In genomic region chr4:20676773-20677172, GRCh38 we compare ENCODE assay signal across 19 cellular contexts. TPM values are rescaled to one million over a fixed set of nuclear protein-coding genes. Genes with fewer than 3 reads are reported as not detected.
DNase-seq lines count a peak whose midpoint lies in the region; ATAC-seq and TF ChIP-seq lines count a peak whose summit lies in the region.
"Had no signal": no experiment of that assay in that cellular context is flagged by ENCODE, and none has a peak within 500 bp of the region (broad histone marks: within the 10 kb centered on the region; RNA-seq: fewer than 3 reads in every experiment).

No MANE protein-coding gene starts in this region.

- no peak overlapping the region for H3K4me3 Mint-ChIP-seq in natural killer cell treated with Interleukin-12 subunit alpha and Interleukin-12 subunit beta and Interleukin-15 and Interleukin-18, amount 100 ng/mL, for 72 hours
- H3K4me3 Mint-ChIP-seq: CD8-positive, alpha-beta T cell had no signal

- no peaks in the 10 kb centered on the region for H3K9me3 Mint-ChIP-seq in natural killer cell treated with Interleukin-12 subunit alpha and Interleukin-12 subunit beta and Interleukin-15 and Interleukin-18, amount 100 ng/mL, for 72 hours
- H3K9me3 Mint-ChIP-seq: CD8-positive, alpha-beta T cell had no signal

- no peaks in the 10 kb centered on the region for H3K9me2 ChIP-seq in neural cell (ENCODE audit: insufficient read depth, low read length)

- H4K20me1 ChIP-seq in neural cell (ENCODE audit: insufficient read depth) = no peaks in the 10 kb centered on the region

- H2AFZ ChIP-seq in neural cell (ENCODE audit: low read depth, low read length) = no peak overlapping the region

- intact Hi-C loops in uterus (cut with DNase I; ENCODE audit: low total_unique reads) = no loop called here

- H3F3A ChIP-seq in neural cell (ENCODE audit: insufficient read depth, low read length, poor library complexity, severe bottlenecking) = no peaks in the 10 kb centered on the region

- TF ChIP-seq POLR2A in uterus (IDR thresholded peaks at IDR 0.05) = no peak

- H3K4me1 ChIP-seq in foreskin keratinocyte = no peaks in the 10 kb centered on the region
- no peaks in the 10 kb centered on the region for H3K4me1 ChIP-seq in uterus
- H3K4me1 ChIP-seq: A549, Caco-2 had no signal

- H3K27me3 Mint-ChIP-seq in natural killer cell treated with Interleukin-12 subunit alpha and Interleukin-12 subunit beta and Interleukin-15 and Interleukin-18, amount 100 ng/mL, for 72 hours = peaks cover 17 to 21% of the 10 kb centered on the region in 2 donors

- H3K27me3 ChIP-seq in foreskin keratinocyte (peaks cover 55% of the 10 kb centered on the region), neural cell (ENCODE audit: insufficient read depth, low read depth, low read length) (no peaks in the 10 kb centered on the region), uterus (no peaks in the 10 kb centered on the region)

- no peak overlapping the region for H3K27ac ChIP-seq in foreskin keratinocyte
- H3K27ac ChIP-seq in neural cell (ENCODE audit: low read length) = peak overlapping the region; percentile 13
- H3K27ac ChIP-seq in uterus = peak overlapping the region in 1 of 2 donors; percentile 13
- H3K27ac ChIP-seq: A549, C4-2B, RWPE1 had no signal

- no peak overlapping the region for H3K27ac Mint-ChIP-seq in natural killer cell treated with Interleukin-12 subunit alpha and Interleukin-12 subunit beta and Interleukin-15 and Interleukin-18, amount 100 ng/mL, for 72 hours
- H3K27ac Mint-ChIP-seq: CD8-positive, alpha-beta T cell had no signal

- DNase-seq in NCI-H69 (lab: John Stamatoyannopoulos, UW) (peak; percentile 40), foreskin keratinocyte (no peak), uterus (peak; percentile 23 to 28)
- DNase-seq in activated effector memory CD4-positive, alpha-beta T cell treated with Interleukin-2 at 50 U/mL for 16 hours = no peak
- DNase-seq in natural killer cell treated with Interleukin-12 subunit alpha and Interleukin-12 subunit beta and Interleukin-15 and Interleukin-18, amount 100 ng/mL, for 72 hours (ENCODE audit: low spot score) = no peak
- no peak for DNase-seq in stimulated activated CD8-positive, alpha-beta memory T cell treated with anti-CD3 and anti-CD28 coated beads, Interleukin-4, amount 100 ng/mL, for 48 hours
- DNase-seq: Caco-2; CD8-positive, alpha-beta T cell; NCI-H1048; NCI-H1436 treated with DMSO at 0.1 percent for 48 hours; NCI-H1930; NCI-H2227 treated with DMSO at 0.1 percent for 48 hours; NCI-H526 treated with DMSO at 0.1 percent for 48 hours; SHP77 had no signal

- peak overlapping the region; percentile 38 for H3K4me2 ChIP-seq in neural cell (ENCODE audit: low read length)
- H3K4me2 ChIP-seq: A549 had no signal

- peak; percentile 58 for TF ChIP-seq EP300 in neural cell (conservative IDR thresholded peaks at IDR 0.05; ENCODE audit: poor library complexity, severe bottlenecking)

- TF ChIP-seq CTCF in foreskin keratinocyte (conservative IDR thresholded peaks at IDR 0.05) (no peak), neural cell (IDR thresholded peaks at IDR 0.05; ENCODE audit: poor library complexity, severe bottlenecking) (no peak), uterus (IDR thresholded peaks at IDR 0.05) (no peak)

- no peaks in the 10 kb centered on the region for H3K36me3 ChIP-seq in neural cell (ENCODE audit: insufficient read depth, low read length)
- no peaks in the 10 kb centered on the region for H3K36me3 ChIP-seq in uterus

- no peak for TF ChIP-seq RAD21 in neural cell (conservative IDR thresholded peaks at IDR 0.05)

- no peaks in the 10 kb centered on the region for H3K36me3 Mint-ChIP-seq in natural killer cell treated with Interleukin-12 subunit alpha and Interleukin-12 subunit beta and Interleukin-15 and Interleukin-18, amount 100 ng/mL, for 72 hours
- H3K36me3 Mint-ChIP-seq: CD8-positive, alpha-beta T cell had no signal

- H3K9me3 ChIP-seq in neural cell (ENCODE audit: low read length) = no peaks in the 10 kb centered on the region
- no peaks in the 10 kb centered on the region for H3K9me3 ChIP-seq in uterus
- H3K9me3 ChIP-seq: A549, Caco-2 had no signal

- no peaks in the 10 kb centered on the region for H3K79me2 ChIP-seq in neural cell (replicated peaks; ENCODE audit: insufficient read depth, low read length)

- peak; percentile 54 for ATAC-seq in foreskin keratinocyte
- ATAC-seq in natural killer cell treated with Interleukin-12 subunit alpha and Interleukin-12 subunit beta and Interleukin-15 and Interleukin-18, amount 100 ng/mL, for 72 hours = no peak
- ATAC-seq: A549; CD8-positive, alpha-beta T cell; HCT116 had no signal

- peaks cover 0 to 2% of the 10 kb centered on the region in 2 donors for H3K4me1 Mint-ChIP-seq in natural killer cell treated with Interleukin-12 subunit alpha and Interleukin-12 subunit beta and Interleukin-15 and Interleukin-18, amount 100 ng/mL, for 72 hours (ENCODE audit: low read depth in 2 of 2)

- peak overlapping the region; percentile 37 for H3K4me3 ChIP-seq in neural cell (ENCODE audit: low read length)
- no peak overlapping the region for H3K4me3 ChIP-seq in uterus
- H3K4me3 ChIP-seq: A549 had no signal

- H3K9ac ChIP-seq in neural cell (ENCODE audit: low read length) = no peak overlapping the region

TF ChIP-seq in neural cell, 6 proteins besides CTCF, POLR2A, EP300 and RAD21:
- TF ChIP-seq REST (IDR thresholded peaks at IDR 0.05; ENCODE audit: borderline replicate concordance) (no peak), POLR2AphosphoS5 (IDR thresholded peaks at IDR 0.05) (peak; percentile 62), MXI1 (conservative IDR thresholded peaks at IDR 0.05; ENCODE audit: poor library complexity, severe bottlenecking) (no peak)

RNA-seq across cellular contexts. Expression of gene PACRGL, which starts 23.5 kb away (rescaled TPM):
- 18.2 and 19.6 TPM in 2 replicates for total RNA-seq in foreskin keratinocyte
- 9.9 and 11.6 TPM in 2 replicates for polyA plus RNA-seq in foreskin keratinocyte
- polyA plus RNA-seq in neural cell = 35.2 and 41.9 TPM in 2 replicates
- 57.2 and 68.9 TPM in 2 replicates for polyA minus RNA-seq in neural cell
- 10 to 100 TPM; 26.4 to 64.3 (median 39.4) TPM for total RNA-seq in uterus
- total RNA-seq in natural killer cell treated with Interleukin-12 subunit alpha and Interleukin-12 subunit beta and Interleukin-15 and Interleukin-18, amount 100 ng/mL, for 72 hours = 10 to 100 TPM in 1 of 2 donors, 1 to 10 TPM in 1; 7.8 to 14.8 TPM

Comparison
In these comparisons a context has a peak if more than half of its experiments do, and no peak if none do; other contexts are left out.
1. DNase-seq: peak in NCI-H69 (single experiment) and uterus (2 of 2); none in foreskin keratinocyte (0 of 2), activated effector memory CD4-positive, alpha-beta T cell treated with Interleukin-2 at 50 U/mL for 16 hours (single experiment), natural killer cell treated with Interleukin-12 subunit alpha and Interleukin-12 subunit beta and Interleukin-15 and Interleukin-18, amount 100 ng/mL, for 72 hours (single experiment) and stimulated activated CD8-positive, alpha-beta memory T cell treated with anti-CD3 and anti-CD28 coated beads, Interleukin-4, amount 100 ng/mL, for 48 hours (single experiment).